Comparison of ENCODE assay signal across 15 cellular contexts in genomic region chr20:63017076-63017825, GRCh38. TPM values are rescaled to one million over a fixed set of nuclear protein-coding genes. Genes with fewer than 3 reads are reported as not detected.
DNase-seq lines count a peak whose midpoint lies in the region; TF ChIP-seq lines count a peak whose summit lies in the region.
"Had no signal": no experiment of that assay in that cellular context is flagged by ENCODE, and none has a peak within 500 bp of the region (broad histone marks: within the 10 kb centered on the region; RNA-seq: fewer than 3 reads in every experiment).

No MANE protein-coding gene starts in this region.

- H3K4me3 ChIP-seq in BLaER1 treated with 17β-estradiol and CSF1 and Interleukin-3, amounts not matched to agents 10 nM and 100 nM = no peak overlapping the region
- H3K4me3 ChIP-seq in trophoblast cell (ENCODE audit: low read depth, low read length) (no peak overlapping the region), brain microvascular endothelial cell (ENCODE audit: low read depth, low read length) (no peak overlapping the region)
- H3K4me3 ChIP-seq: PC-9 had no signal

- no peak overlapping the region for H4K91ac ChIP-seq in H9 (ENCODE audit: insufficient read length, low read depth, low read length)
- H4K91ac ChIP-seq in trophoblast cell (ENCODE audit: low read depth, low read length) = peak overlapping the region; percentile 45

- H3K79me1 ChIP-seq in H9 (ENCODE audit: insufficient read depth, low read depth, low read length, poor library complexity, severe bottlenecking) (no peaks in the 10 kb centered on the region), trophoblast cell (ENCODE audit: low read length) (peaks cover 1% of the 10 kb centered on the region)

- no peak overlapping the region for H3K4me3 Mint-ChIP-seq in H9
- H3K4me3 Mint-ChIP-seq in glutamatergic neuron (ENCODE audit: unreplicated experiment) = no peak overlapping the region
- H3K4me3 Mint-ChIP-seq: CD8-positive, alpha-beta T cell had no signal

- no peak overlapping the region for H3K27ac ChIP-seq in BLaER1 treated with 17β-estradiol and CSF1 and Interleukin-3, amounts not matched to agents 10 nM and 100 nM
- H3K27ac ChIP-seq in H9 (ENCODE audit: insufficient read length, low read depth, low read length) (no peak overlapping the region), trophoblast cell (ENCODE audit: low read depth, low read length) (no peak overlapping the region), brain microvascular endothelial cell (no peak overlapping the region)
- H3K27ac ChIP-seq: PC-9 had no signal

- H4K20me1 ChIP-seq in BLaER1 treated with 17β-estradiol and CSF1 and Interleukin-3, amounts not matched to agents 10 nM and 100 nM = peaks cover 0 to 5% (median 0%) of the 10 kb centered on the region in 11 experiments; a peak in 1 of 22 replicates
- no peaks in the 10 kb centered on the region for H4K20me1 ChIP-seq in H9 (ENCODE audit: control insufficient read depth, insufficient read depth, insufficient read length)

- WGBS in H9 (ENCODE audit: extremely low coverage, insufficient read length, low lambda C conversion rate) = no CpG with 5 or more reads among the region's 22 CpGs
- no CpG with 5 or more reads among the region's 22 CpGs for WGBS in trophoblast cell (ENCODE audit: extremely low coverage, insufficient coverage, insufficient read length)

- H2BK12ac ChIP-seq in H9 (ENCODE audit: insufficient read length, low read depth, low read length) = no peak overlapping the region
- no peak overlapping the region for H2BK12ac ChIP-seq in trophoblast cell (ENCODE audit: low read length)

- H3K9me3 ChIP-seq in BLaER1 treated with 17β-estradiol and CSF1 and Interleukin-3, amounts not matched to agents 10 nM and 100 nM (replicated peaks in 1 of 11) = peaks cover 29 to 47% (median 34%) of the 10 kb centered on the region in 11 experiments
- no peaks in the 10 kb centered on the region for H3K9me3 ChIP-seq in H9 (ENCODE audit: control insufficient read depth, low read depth, low read length)
- peaks cover 10% of the 10 kb centered on the region for H3K9me3 ChIP-seq in trophoblast cell (ENCODE audit: insufficient read depth, low read depth, low read length)

- no peak overlapping the region for H2BK20ac ChIP-seq in H9 (ENCODE audit: low read depth, low read length, poor library complexity, severe bottlenecking)

- H3K36me3 Mint-ChIP-seq in H9 (ENCODE audit: insufficient read depth in 1 of 3, low read depth in 3 of 3) (peaks cover 13 to 40% (median 13%) of the 10 kb centered on the region in 3 experiments), glutamatergic neuron (ENCODE audit: unreplicated experiment) (peaks cover 14% of the 10 kb centered on the region)
- H3K36me3 Mint-ChIP-seq: CD8-positive, alpha-beta T cell had no signal

- no peaks in the 10 kb centered on the region for H3K79me2 ChIP-seq in H9 (ENCODE audit: insufficient read depth, low read length)
- no peaks in the 10 kb centered on the region for H3K79me2 ChIP-seq in trophoblast cell (ENCODE audit: control insufficient read depth, insufficient read depth, low read length, poor library complexity)

- H3K4ac ChIP-seq in H9 (ENCODE audit: low read depth, low read length) (no peak overlapping the region), trophoblast cell (ENCODE audit: low read depth, low read length) (no peak overlapping the region)

- H3K4me1 Mint-ChIP-seq in H9 (peaks cover 17 to 27% of the 10 kb centered on the region in 2 experiments), glutamatergic neuron (ENCODE audit: low read depth, unreplicated experiment) (peaks cover 29% of the 10 kb centered on the region)

- peak overlapping the region in 8 of 11 experiments; percentile 19 to 79 (median 53); a peak in 13 of 22 replicates for H3K4me2 ChIP-seq in BLaER1 treated with 17β-estradiol and CSF1 and Interleukin-3, amounts not matched to agents 10 nM and 100 nM
- no peak overlapping the region for H3K4me2 ChIP-seq in H9 (ENCODE audit: insufficient read depth, insufficient read length, low read length)
- H3K4me2 ChIP-seq in trophoblast cell (ENCODE audit: low read length) = no peak overlapping the region
- H3K4me2 ChIP-seq: PC-9 had no signal

- H3K56ac ChIP-seq in H9 (ENCODE audit: insufficient read length, low read depth, low read length) = no peak overlapping the region

- H4K12ac ChIP-seq in trophoblast cell (ENCODE audit: low read depth, low read length) = no peak overlapping the region

- H3K36me3 ChIP-seq in BLaER1 treated with 17β-estradiol and CSF1 and Interleukin-3, amounts not matched to agents 10 nM and 100 nM = peaks cover 0 to 4% (median 0%) of the 10 kb centered on the region in 11 experiments; a peak in 1 of 22 replicates
- H3K36me3 ChIP-seq in trophoblast cell (ENCODE audit: control insufficient read depth in 1 of 2, insufficient read depth in 2 of 2, low read length in 2 of 2) = no peaks in the 10 kb centered on the region
- H3K36me3 ChIP-seq in brain microvascular endothelial cell (replicated peaks) = no peaks in the 10 kb centered on the region

- H3K18ac ChIP-seq in H9 (ENCODE audit: insufficient read length, low read depth, low read length) (no peak overlapping the region), trophoblast cell (ENCODE audit: low read length) (no peak overlapping the region)

- H3K27ac Mint-ChIP-seq in H9 (no peak overlapping the region), glutamatergic neuron (ENCODE audit: unreplicated experiment) (no peak overlapping the region)
- H3K27ac Mint-ChIP-seq: CD8-positive, alpha-beta T cell had no signal

- H3K23ac ChIP-seq in H9 (ENCODE audit: insufficient read length, low read depth, low read length) (no peak overlapping the region), trophoblast cell (ENCODE audit: low read length) (no peak overlapping the region)

- no peaks in the 10 kb centered on the region for H3K23me2 ChIP-seq in H9 (ENCODE audit: insufficient read length, low read depth, low read length, poor library complexity, severe bottlenecking)

- H2AK5ac ChIP-seq in H9 (ENCODE audit: insufficient read length, low read length) = no peak overlapping the region
- H2AK5ac ChIP-seq in trophoblast cell (ENCODE audit: low read length) = peak overlapping the region; percentile 61

- H3K9ac ChIP-seq in BLaER1 treated with 17β-estradiol and CSF1 and Interleukin-3, amounts not matched to agents 10 nM and 100 nM = no peak overlapping the region
- H3K9ac ChIP-seq in H9 (ENCODE audit: extremely low read depth, insufficient read length, low read length) (no peak overlapping the region), trophoblast cell (ENCODE audit: low read length) (no peak overlapping the region)

- no peak overlapping the region for H2AFZ ChIP-seq in H9 (ENCODE audit: low read length)
- no peak overlapping the region for H2AFZ ChIP-seq in trophoblast cell (ENCODE audit: insufficient read depth, low read length, poor library complexity)
- H2AFZ ChIP-seq: PC-9 had no signal

- H3K14ac ChIP-seq in H9 (ENCODE audit: insufficient read depth, low read length) (no peak overlapping the region), trophoblast cell (ENCODE audit: low read length) (no peak overlapping the region)

- in situ Hi-C loops in brain microvascular endothelial cell (cut with HindIII; ENCODE audit: low pct_ligation_motif_present, low sequenced_read_pairs) = no loop called here

- H3T11ph ChIP-seq in H9 (ENCODE audit: low read length) = no peak overlapping the region

- no peak overlapping the region for H2BK120ac ChIP-seq in H9 (ENCODE audit: low read depth, low read length, poor library complexity, severe bottlenecking)
- no peak overlapping the region for H2BK120ac ChIP-seq in trophoblast cell (ENCODE audit: insufficient read depth, low read length, poor library complexity)

- peaks cover 0 to 59% (median 38%) of the 10 kb centered on the region in 10 experiments; a peak in 16 of 20 replicates for H3K4me1 ChIP-seq in BLaER1 treated with 17β-estradiol and CSF1 and Interleukin-3, amounts not matched to agents 10 nM and 100 nM
- H3K4me1 ChIP-seq in H9 (ENCODE audit: insufficient read depth, low read length) (no peaks in the 10 kb centered on the region; the same call in 1 of the 2 replicates), trophoblast cell (ENCODE audit: control insufficient read depth in 1 of 2, insufficient read depth in 2 of 2, low read length in 2 of 2) (peaks cover 5 to 9% of the 10 kb centered on the region in 2 experiments)

- H3K27me3 Mint-ChIP-seq in H9 (ENCODE audit: low read depth) = peaks cover 37% of the 10 kb centered on the region
- peaks cover 10% of the 10 kb centered on the region for H3K27me3 Mint-ChIP-seq in glutamatergic neuron (ENCODE audit: unreplicated experiment)

- no peak overlapping the region for H2BK15ac ChIP-seq in H9 (ENCODE audit: low read depth, low read length)

- peaks cover 36 to 37% of the 10 kb centered on the region in 2 experiments for H3K9me3 Mint-ChIP-seq in H9
- H3K9me3 Mint-ChIP-seq in glutamatergic neuron (ENCODE audit: unreplicated experiment) = peaks cover 20% of the 10 kb centered on the region

- H4K8ac ChIP-seq in H9 (replicated peaks; ENCODE audit: insufficient read length, low read depth, low read length) (no peak overlapping the region), trophoblast cell (ENCODE audit: low read depth, low read length) (no peak overlapping the region)

- no peak overlapping the region for H2BK5ac ChIP-seq in H9 (ENCODE audit: insufficient read length, low read length)
- H2BK5ac ChIP-seq in trophoblast cell (ENCODE audit: low read depth, low read length, poor library complexity) = no peak overlapping the region

- no peak overlapping the region for H4K5ac ChIP-seq in H9 (ENCODE audit: insufficient read length, low read depth, low read length)

- DNase-seq in H9 = peak; percentile 24
- DNase-seq in glutamatergic neuron = peak; percentile 18
- no peak for DNase-seq in trophoblast cell
- no peak for DNase-seq in brain microvascular endothelial cell
- no peak for DNase-seq in activated naive CD4-positive, alpha-beta T cell (lab: John Stamatoyannopoulos, UW)
- no peak for DNase-seq in NCI-H2171 (lab: John Stamatoyannopoulos, UW)
- DNase-seq: AML-193, GF-D8, NCI-H1436 treated with DMSO at 0.1 percent for 48 hours, NCI-H2081 treated with DMSO at 0.1 percent for 48 hours, PC-9, SIG-M5 had no signal

- TF ChIP-seq CTCF in H9 (conservative IDR thresholded peaks at IDR 0.05) (no peak), glutamatergic neuron (IDR thresholded peaks at IDR 0.05; ENCODE audit: partially characterized antibody, unreplicated experiment) (no peak), brain microvascular endothelial cell (IDR thresholded peaks at IDR 0.05; ENCODE audit: low read depth, low read length, missing control alignments) (no peak)

- peaks cover 31 to 44% (median 39%) of the 10 kb centered on the region in 11 experiments for H3K27me3 ChIP-seq in BLaER1 treated with 17β-estradiol and CSF1 and Interleukin-3, amounts not matched to agents 10 nM and 100 nM
- no peaks in the 10 kb centered on the region for H3K27me3 ChIP-seq in H9 (ENCODE audit: insufficient read depth, low read length)
- H3K27me3 ChIP-seq in trophoblast cell (ENCODE audit: insufficient read depth, low read length) = no peaks in the 10 kb centered on the region
- peaks cover 48% of the 10 kb centered on the region for H3K27me3 ChIP-seq in brain microvascular endothelial cell (replicated peaks)

RNA-seq across cellular contexts. Expression of gene BHLHE23, which starts 10.5 kb away (rescaled TPM):
- 0.22 and 0.35 TPM in 2 replicates for total RNA-seq in H9 (2021)
- 23.9 TPM for total RNA-seq in glutamatergic neuron (ENCODE audit: unreplicated experiment)
- 0.07 and 0.12 TPM in 2 replicates for polyA plus RNA-seq in trophoblast cell (2013)
- total RNA-seq: HT1080, PC-9 had no signal

Comparison
In these comparisons a context has a peak if more than half of its experiments do, and no peak if none do; other contexts are left out.
1. H3K4me2 ChIP-seq: peak in BLaER1 treated with 17β-estradiol and CSF1 and Interleukin-3, amounts not matched to agents 10 nM and 100 nM (8 of 11); none in H9 (single experiment) and trophoblast cell (single experiment).
2. DNase-seq: peak in H9 (single experiment) and glutamatergic neuron (single experiment); none in trophoblast cell (0 of 2), brain microvascular endothelial cell (single experiment), activated naive CD4-positive, alpha-beta T cell (0 of 4) and NCI-H2171 (single experiment).
3. RNA of gene BHLHE23, which starts 10.5 kb away (total RNA-seq): 23.9 TPM in glutamatergic neuron (single experiment); 0.22 to 0.35 TPM in H9; every median in the first group is over 10 times any median in the second.